In the genomic region with DNA sequence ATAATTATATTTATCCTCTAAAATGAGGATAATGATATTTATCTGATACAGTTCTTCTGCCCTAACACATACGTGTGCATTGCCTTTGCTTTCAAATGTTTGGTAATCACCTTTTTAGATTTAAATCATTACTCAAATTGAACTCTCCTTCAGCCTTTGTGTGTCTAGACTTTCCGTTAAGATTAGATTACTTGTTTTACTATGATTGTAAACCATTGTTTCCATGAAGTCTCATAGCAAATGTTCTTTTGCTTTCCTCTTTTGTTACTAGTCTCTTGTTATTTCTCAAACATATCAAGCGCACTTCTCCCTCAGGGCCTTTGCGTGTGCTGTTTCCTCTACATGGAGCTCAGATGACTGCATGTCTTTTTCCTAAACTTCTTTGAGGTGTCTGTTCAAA, we compare ENCODE assay signal across 26 cellular contexts.
A peak's percentile ranks its signal among the peaks of the same experiment; 100 is the strongest.
DNase-seq lines count a peak whose midpoint lies in the region; ATAC-seq and TF ChIP-seq lines count a peak whose summit lies in the region.
"Had no signal": no experiment of that assay in that cellular context is flagged by ENCODE, and none has a peak within 500 bp of the region (broad histone marks: within the 10 kb centered on the region; RNA-seq: fewer than 3 reads in every experiment).

No MANE protein-coding gene starts in this region.

- no TSS peak for BruUV-seq in MCF 10A (replicated peaks; lab: Mats Ljungman, UMichigan)

- H3K27ac ChIP-seq in breast epithelium: peak overlapping the region; percentile 88 to 94
- H3K27ac ChIP-seq: PC-9, SJSA1 had no signal

- H3K9me3 Mint-ChIP-seq in activated CD8-positive, alpha-beta T cell treated with anti-CD3 and anti-CD28 coated beads for 36 hours: no peaks in the 10 kb centered on the region
- H3K9me3 Mint-ChIP-seq in activated CD8-positive, alpha-beta T cell treated with anti-CD3 and anti-CD28 coated beads, Interleukin-2, amount 10 ng/mL, durations not matched to agents 7 days and 5 days (ENCODE audit: insufficient read depth): no peaks in the 10 kb centered on the region
- H3K9me3 Mint-ChIP-seq in MCF 10A (ENCODE audit: unreplicated experiment): no peaks in the 10 kb centered on the region
- no peaks in the 10 kb centered on the region for H3K9me3 Mint-ChIP-seq in stimulated activated memory B cell treated with anti-CD40 and anti-IgM and Interleukin-4, amounts not matched to agents 10 μg/mL and 1 μg/mL and 100 μg/mL, for 72 hours
- H3K9me3 Mint-ChIP-seq: CD8-positive, alpha-beta T cell; GM23338; H9 had no signal

- peak; percentile 17 for ATAC-seq in activated CD8-positive, alpha-beta T cell treated with anti-CD3 and anti-CD28 coated beads for 36 hours
- ATAC-seq in activated CD8-positive, alpha-beta T cell treated with anti-CD3 and anti-CD28 coated beads, Interleukin-2, amount 10 ng/mL, durations not matched to agents 7 days and 5 days: no peak
- ATAC-seq in T-helper 17 cell (no peak), HG02970 (IDR thresholded peaks at IDR 0.05; ENCODE audit: low FRiP score, unreplicated experiment) (no peak), Right ventricle myocardium inferior (no peak)
- no peak for ATAC-seq in stimulated activated memory B cell treated with anti-CD40 and anti-IgM and Interleukin-4, amounts not matched to agents 10 μg/mL and 1 μg/mL and 100 μg/mL, for 72 hours
- ATAC-seq: CD8-positive, alpha-beta T cell; GM23338; K562 had no signal

- H3K9me3 ChIP-seq in breast epithelium (no peaks in the 10 kb centered on the region), T-helper 17 cell (ENCODE audit: control insufficient read depth, low read length, poor library complexity, severe bottlenecking) (no peaks in the 10 kb centered on the region)
- H3K9me3 ChIP-seq: Caco-2, SJSA1 had no signal

- TF ChIP-seq CTCF in activated CD8-positive, alpha-beta T cell treated with anti-CD3 and anti-CD28 coated beads for 36 hours (IDR thresholded peaks at IDR 0.05): no peak
- TF ChIP-seq CTCF in breast epithelium (IDR thresholded peaks at IDR 0.05): no peak
- TF ChIP-seq CTCF in MCF 10A (IDR thresholded peaks at IDR 0.05; ENCODE audit: unreplicated experiment): no peak

- H3K27ac Mint-ChIP-seq in activated CD8-positive, alpha-beta T cell treated with anti-CD3 and anti-CD28 coated beads for 36 hours: no peak overlapping the region
- no peak overlapping the region for H3K27ac Mint-ChIP-seq in activated CD8-positive, alpha-beta T cell treated with anti-CD3 and anti-CD28 coated beads, Interleukin-2, amount 10 ng/mL, durations not matched to agents 7 days and 5 days
- H3K27ac Mint-ChIP-seq in MCF 10A (ENCODE audit: low read depth, unreplicated experiment) (no peak overlapping the region), T-helper 17 cell (peak overlapping the region; percentile 66)
- peak overlapping the region; percentile 52 for H3K27ac Mint-ChIP-seq in stimulated activated memory B cell treated with anti-CD40 and anti-IgM and Interleukin-4, amounts not matched to agents 10 μg/mL and 1 μg/mL and 100 μg/mL, for 72 hours
- H3K27ac Mint-ChIP-seq: CD8-positive, alpha-beta T cell; GM23338; H9 had no signal

- no peak overlapping the region for H3K4me3 ChIP-seq in breast epithelium
- H3K4me3 ChIP-seq: GM23338, K562, PC-9, SJSA1 had no signal

- H3K36me3 Mint-ChIP-seq in activated CD8-positive, alpha-beta T cell treated with anti-CD3 and anti-CD28 coated beads for 36 hours (ENCODE audit: low read depth): peaks cover 10% of the 10 kb centered on the region
- H3K36me3 Mint-ChIP-seq in activated CD8-positive, alpha-beta T cell treated with anti-CD3 and anti-CD28 coated beads, Interleukin-2, amount 10 ng/mL, durations not matched to agents 7 days and 5 days (ENCODE audit: low read depth): peaks cover 7% of the 10 kb centered on the region
- H3K36me3 Mint-ChIP-seq in MCF 10A (ENCODE audit: insufficient read depth, unreplicated experiment): peaks cover 10% of the 10 kb centered on the region
- peaks cover 10% of the 10 kb centered on the region for H3K36me3 Mint-ChIP-seq in T-helper 17 cell (ENCODE audit: low read depth)
- peaks cover 78% of the 10 kb centered on the region for H3K36me3 Mint-ChIP-seq in stimulated activated memory B cell treated with anti-CD40 and anti-IgM and Interleukin-4, amounts not matched to agents 10 μg/mL and 1 μg/mL and 100 μg/mL, for 72 hours

- no peaks in the 10 kb centered on the region for H3K27me3 ChIP-seq in breast epithelium

- intact Hi-C loops in activated CD8-positive, alpha-beta T cell treated with anti-CD3 and anti-CD28 coated beads for 36 hours (cut with micrococcal nuclease): no loop called here
- intact Hi-C loops in breast epithelium (cut with DNase I; ENCODE audit: low total_unique reads): no loop called here
- intact Hi-C loops in MCF 10A (cut with micrococcal nuclease): no loop called here
- intact Hi-C loops in Right ventricle myocardium inferior (cut with DNase I): loop anchor here (5.0 kb wide), 1 partner anchor 61 kb away; no protein-coding TSS in a partner anchor

- no peak overlapping the region for H3K4me3 Mint-ChIP-seq in activated CD8-positive, alpha-beta T cell treated with anti-CD3 and anti-CD28 coated beads for 36 hours
- no peak overlapping the region for H3K4me3 Mint-ChIP-seq in activated CD8-positive, alpha-beta T cell treated with anti-CD3 and anti-CD28 coated beads, Interleukin-2, amount 10 ng/mL, durations not matched to agents 7 days and 5 days
- no peak overlapping the region for H3K4me3 Mint-ChIP-seq in MCF 10A (ENCODE audit: unreplicated experiment)
- H3K4me3 Mint-ChIP-seq in T-helper 17 cell: no peak overlapping the region
- no peak overlapping the region for H3K4me3 Mint-ChIP-seq in stimulated activated memory B cell treated with anti-CD40 and anti-IgM and Interleukin-4, amounts not matched to agents 10 μg/mL and 1 μg/mL and 100 μg/mL, for 72 hours
- H3K4me3 Mint-ChIP-seq: CD8-positive, alpha-beta T cell; GM23338; H9 had no signal

- CTCF ChIA-PET in activated CD8-positive, alpha-beta T cell treated with anti-CD3 and anti-CD28 coated beads for 36 hours (lab: Charles Lee): interaction anchor here (1.5 kb wide), 1 partner anchor 324 kb away, joined by 3 read pairs; no protein-coding TSS in a partner anchor
- CTCF ChIA-PET in activated CD8-positive, alpha-beta T cell treated with anti-CD3 and anti-CD28 coated beads, Interleukin-2, amount 10 ng/mL, durations not matched to agents 7 days and 5 days (lab: Charles Lee): no interaction called here
- CTCF ChIA-PET in MCF 10A (lab: Yijun Ruan, JAX): interaction anchor here (0.8 to 1.1 kb wide), 2 partner anchors 89 to 942 kb away, joined by 3 read pairs; no protein-coding TSS in a partner anchor

- peaks cover 0 to 21% of the 10 kb centered on the region in 2 donors for H3K4me1 ChIP-seq in breast epithelium

- DNase-seq in activated CD8-positive, alpha-beta T cell treated with anti-CD3 and anti-CD28 coated beads for 36 hours: no peak
- no peak for DNase-seq in activated CD8-positive, alpha-beta T cell treated with anti-CD3 and anti-CD28 coated beads, Interleukin-2, amount 10 ng/mL, durations not matched to agents 7 days and 5 days
- DNase-seq in breast epithelium (ENCODE audit: low spot score in 2 of 2) (no peak), MCF 10A (ENCODE audit: unreplicated experiment) (no peak), T-helper 17 cell (no peak), Right ventricle myocardium inferior (ENCODE audit: missing footprints) (no peak)
- DNase-seq: C1 segment of cervical spinal cord; Caco-2; CD8-positive, alpha-beta T cell; H9; Kasumi-1; MV-4-11; NCI-H1105; NCI-H1436 treated with DMSO at 0.1 percent for 48 hours; NCI-H2029; NCI-H446; NCI-H524 treated with DMSO at 0.1 percent for 48 hours; NCI-H82; NK-92 treated with Interleukin-12 subunit alpha and Interleukin-12 subunit beta, amount 100 ng/mL, for 24 hours; PC-9; Right ventricle myocardium superior had no signal

- H3K4me1 Mint-ChIP-seq in activated CD8-positive, alpha-beta T cell treated with anti-CD3 and anti-CD28 coated beads for 36 hours (ENCODE audit: low read depth): peaks cover 27% of the 10 kb centered on the region
- peaks cover 4% of the 10 kb centered on the region for H3K4me1 Mint-ChIP-seq in activated CD8-positive, alpha-beta T cell treated with anti-CD3 and anti-CD28 coated beads, Interleukin-2, amount 10 ng/mL, durations not matched to agents 7 days and 5 days (ENCODE audit: low read depth)
- peaks cover 15% of the 10 kb centered on the region for H3K4me1 Mint-ChIP-seq in MCF 10A (ENCODE audit: insufficient read depth, unreplicated experiment)
- H3K4me1 Mint-ChIP-seq in T-helper 17 cell: peaks cover 57% of the 10 kb centered on the region
- peaks cover 93% of the 10 kb centered on the region for H3K4me1 Mint-ChIP-seq in stimulated activated memory B cell treated with anti-CD40 and anti-IgM and Interleukin-4, amounts not matched to agents 10 μg/mL and 1 μg/mL and 100 μg/mL, for 72 hours

- H3K36me3 ChIP-seq in breast epithelium: no peaks in the 10 kb centered on the region

- no peaks in the 10 kb centered on the region for H3K27me3 Mint-ChIP-seq in activated CD8-positive, alpha-beta T cell treated with anti-CD3 and anti-CD28 coated beads for 36 hours
- H3K27me3 Mint-ChIP-seq in activated CD8-positive, alpha-beta T cell treated with anti-CD3 and anti-CD28 coated beads, Interleukin-2, amount 10 ng/mL, durations not matched to agents 7 days and 5 days (ENCODE audit: low read depth): no peaks in the 10 kb centered on the region
- H3K27me3 Mint-ChIP-seq in MCF 10A (ENCODE audit: insufficient read depth, unreplicated experiment) (no peaks in the 10 kb centered on the region), T-helper 17 cell (no peaks in the 10 kb centered on the region)
- H3K27me3 Mint-ChIP-seq in stimulated activated memory B cell treated with anti-CD40 and anti-IgM and Interleukin-4, amounts not matched to agents 10 μg/mL and 1 μg/mL and 100 μg/mL, for 72 hours: no peaks in the 10 kb centered on the region

- TF ChIP-seq POLR2A in breast epithelium (IDR thresholded peaks at IDR 0.05): no peak

- POLR2A ChIA-PET in activated CD8-positive, alpha-beta T cell treated with anti-CD3 and anti-CD28 coated beads for 36 hours (lab: Charles Lee): interaction anchor here (0.7 kb wide), 1 partner anchor 14 kb away, joined by 3 read pairs; no protein-coding TSS in a partner anchor
- POLR2A ChIA-PET in activated CD8-positive, alpha-beta T cell treated with anti-CD3 and anti-CD28 coated beads, Interleukin-2, amount 10 ng/mL, durations not matched to agents 7 days and 5 days (lab: Charles Lee): no interaction called here
- POLR2A ChIA-PET in MCF 10A (lab: Yijun Ruan, JAX): no interaction called here

Comparison
In these comparisons a context has a peak if more than half of its experiments do, and no peak if none do; other contexts are left out.
1. H3K27ac Mint-ChIP-seq: peak in T-helper 17 cell (single experiment) and stimulated activated memory B cell treated with anti-CD40 and anti-IgM and Interleukin-4, amounts not matched to agents 10 μg/mL and 1 μg/mL and 100 μg/mL, for 72 hours (single experiment); none in activated CD8-positive, alpha-beta T cell treated with anti-CD3 and anti-CD28 coated beads for 36 hours (single experiment), activated CD8-positive, alpha-beta T cell treated with anti-CD3 and anti-CD28 coated beads, Interleukin-2, amount 10 ng/mL, durations not matched to agents 7 days and 5 days (single experiment) and MCF 10A (single experiment).